In genomic region chr6:33412140-33413009, GRCh38 we compare ENCODE assay signal across 8 cellular contexts. TPM values are rescaled to one million over a fixed set of nuclear protein-coding genes. Genes with fewer than 3 reads are reported as not detected.
DNase-seq lines count a peak whose midpoint lies in the region; ATAC-seq lines count a peak whose summit lies in the region.
"Had no signal": no experiment of that assay in that cellular context is flagged by ENCODE, and none has a peak within 500 bp of the region (broad histone marks: within the 10 kb centered on the region; RNA-seq: fewer than 3 reads in every experiment).

No MANE protein-coding gene starts in this region.

- ATAC-seq in natural killer cell treated with Interleukin-12 subunit alpha and Interleukin-12 subunit beta and Interleukin-15 and Interleukin-18, amount 100 ng/mL, for 72 hours: no peak
- ATAC-seq in HG02981 (IDR thresholded peaks at IDR 0.05; ENCODE audit: unreplicated experiment) (no peak), GM18867 (IDR thresholded peaks at IDR 0.05; ENCODE audit: unreplicated experiment) (no peak)

- H3K4me1 ChIP-seq in CD8-positive, alpha-beta memory T cell (ENCODE audit: insufficient read depth, low read length): peaks cover 61% of the 10 kb centered on the region

- CTCF ChIA-PET in CD8-positive, alpha-beta memory T cell (lab: Charles Lee): interaction anchor here (1.4 kb wide), 2 partner anchors 13 to 135 kb away, joined by 3 read pairs; partner anchors contain the start of gene B3GALT4

- peaks cover 60 to 69% (median 64%) of the 10 kb centered on the region in 3 donors for H3K4me1 Mint-ChIP-seq in CD8-positive, alpha-beta memory T cell
- peaks cover 66% of the 10 kb centered on the region for H3K4me1 Mint-ChIP-seq in activated T-helper 1 cell treated with anti-CD3 and anti-CD28 coated beads, Interleukin-12 subunit alpha, Interleukin-12 subunit beta, Interleukin-2, Interleukin-4 antibody, amounts not matched to agents 30 ng/mL and 10 ng/mL and 1 ng/mL, durations not matched to agents 14 hours and 24 hours and 36 hours (ENCODE audit: low read depth)
- H3K4me1 Mint-ChIP-seq in natural killer cell treated with Interleukin-12 subunit alpha and Interleukin-12 subunit beta and Interleukin-15 and Interleukin-18, amount 100 ng/mL, for 72 hours (ENCODE audit: low read depth in 2 of 2): peaks cover 51 to 59% of the 10 kb centered on the region in 2 donors

- intact Hi-C loops in activated T-helper 1 cell treated with anti-CD3 and anti-CD28 coated beads, Interleukin-12 subunit alpha, Interleukin-12 subunit beta, Interleukin-2, Interleukin-4 antibody, amounts not matched to agents 30 ng/mL and 10 ng/mL and 1 ng/mL, durations not matched to agents 14 hours and 24 hours and 36 hours (cut with micrococcal nuclease): loop anchor here (10.0 kb wide), 3 partner anchors 372 to 1238 kb away; partner anchors contain the start of genes AGPAT1, LEMD2, PSMB8 and RNF5

- no peaks in the 10 kb centered on the region for H3K27me3 ChIP-seq in CD8-positive, alpha-beta memory T cell (ENCODE audit: insufficient read depth, low read length, poor library complexity, severe bottlenecking)

- H3K9me3 Mint-ChIP-seq in CD8-positive, alpha-beta memory T cell: peaks cover 0 to 2% (median 0%) of the 10 kb centered on the region in 5 donors
- H3K9me3 Mint-ChIP-seq in activated T-helper 1 cell treated with anti-CD3 and anti-CD28 coated beads, Interleukin-12 subunit alpha, Interleukin-12 subunit beta, Interleukin-2, Interleukin-4 antibody, amounts not matched to agents 30 ng/mL and 10 ng/mL and 1 ng/mL, durations not matched to agents 14 hours and 24 hours and 36 hours: no peaks in the 10 kb centered on the region
- no peaks in the 10 kb centered on the region for H3K9me3 Mint-ChIP-seq in natural killer cell treated with Interleukin-12 subunit alpha and Interleukin-12 subunit beta and Interleukin-15 and Interleukin-18, amount 100 ng/mL, for 72 hours

- no peaks in the 10 kb centered on the region for H3K9me3 ChIP-seq in CD8-positive, alpha-beta memory T cell (ENCODE audit: low read length)

- peak in 1 of 5 donors; percentile 46 for DNase-seq in CD8-positive, alpha-beta memory T cell
- DNase-seq in activated T-helper 1 cell treated with anti-CD3 and anti-CD28 coated beads, Interleukin-12 subunit alpha, Interleukin-12 subunit beta, Interleukin-2, Interleukin-4 antibody, amounts not matched to agents 30 ng/mL and 10 ng/mL and 1 ng/mL, durations not matched to agents 14 hours and 24 hours and 36 hours (ENCODE audit: low spot score): no peak
- DNase-seq in natural killer cell treated with Interleukin-12 subunit alpha and Interleukin-12 subunit beta and Interleukin-15 and Interleukin-18, amount 100 ng/mL, for 72 hours (ENCODE audit: low spot score): no peak
- DNase-seq in NCI-H1105 treated with DMSO at 0.1 percent for 48 hours (lab: John Stamatoyannopoulos, UW): no peak
- DNase-seq: HCEC 1CT, islet precursor cell had no signal

- H3K27ac Mint-ChIP-seq in CD8-positive, alpha-beta memory T cell: peak overlapping the region; percentile 72 to 100 (median 94)
- H3K27ac Mint-ChIP-seq in activated T-helper 1 cell treated with anti-CD3 and anti-CD28 coated beads, Interleukin-12 subunit alpha, Interleukin-12 subunit beta, Interleukin-2, Interleukin-4 antibody, amounts not matched to agents 30 ng/mL and 10 ng/mL and 1 ng/mL, durations not matched to agents 14 hours and 24 hours and 36 hours: peak overlapping the region; percentile 72
- peak overlapping the region; percentile 29 to 89 for H3K27ac Mint-ChIP-seq in natural killer cell treated with Interleukin-12 subunit alpha and Interleukin-12 subunit beta and Interleukin-15 and Interleukin-18, amount 100 ng/mL, for 72 hours

- H3K4me3 Mint-ChIP-seq in CD8-positive, alpha-beta memory T cell: peak overlapping the region; percentile 85 to 94 (median 91)
- H3K4me3 Mint-ChIP-seq in activated T-helper 1 cell treated with anti-CD3 and anti-CD28 coated beads, Interleukin-12 subunit alpha, Interleukin-12 subunit beta, Interleukin-2, Interleukin-4 antibody, amounts not matched to agents 30 ng/mL and 10 ng/mL and 1 ng/mL, durations not matched to agents 14 hours and 24 hours and 36 hours: peak overlapping the region; percentile 59
- peak overlapping the region; percentile 88 for H3K4me3 Mint-ChIP-seq in natural killer cell treated with Interleukin-12 subunit alpha and Interleukin-12 subunit beta and Interleukin-15 and Interleukin-18, amount 100 ng/mL, for 72 hours

- H3K36me3 Mint-ChIP-seq in CD8-positive, alpha-beta memory T cell: peaks cover 5 to 57% (median 10%) of the 10 kb centered on the region in 3 donors
- peaks cover 40% of the 10 kb centered on the region for H3K36me3 Mint-ChIP-seq in activated T-helper 1 cell treated with anti-CD3 and anti-CD28 coated beads, Interleukin-12 subunit alpha, Interleukin-12 subunit beta, Interleukin-2, Interleukin-4 antibody, amounts not matched to agents 30 ng/mL and 10 ng/mL and 1 ng/mL, durations not matched to agents 14 hours and 24 hours and 36 hours (ENCODE audit: low read depth)
- peaks cover 13% of the 10 kb centered on the region for H3K36me3 Mint-ChIP-seq in natural killer cell treated with Interleukin-12 subunit alpha and Interleukin-12 subunit beta and Interleukin-15 and Interleukin-18, amount 100 ng/mL, for 72 hours

- H3K27me3 Mint-ChIP-seq in CD8-positive, alpha-beta memory T cell: no peaks in the 10 kb centered on the region
- no peaks in the 10 kb centered on the region for H3K27me3 Mint-ChIP-seq in activated T-helper 1 cell treated with anti-CD3 and anti-CD28 coated beads, Interleukin-12 subunit alpha, Interleukin-12 subunit beta, Interleukin-2, Interleukin-4 antibody, amounts not matched to agents 30 ng/mL and 10 ng/mL and 1 ng/mL, durations not matched to agents 14 hours and 24 hours and 36 hours (ENCODE audit: insufficient read depth)
- no peaks in the 10 kb centered on the region for H3K27me3 Mint-ChIP-seq in natural killer cell treated with Interleukin-12 subunit alpha and Interleukin-12 subunit beta and Interleukin-15 and Interleukin-18, amount 100 ng/mL, for 72 hours

- POLR2A ChIA-PET in CD8-positive, alpha-beta memory T cell (lab: Charles Lee): interaction anchor here (0.6 to 3.2 kb wide), 4 partner anchors 13 to 158 kb away, joined by 4 to 13 read pairs (median 8); partner anchors contain the start of gene B3GALT4

- H3K27ac ChIP-seq in CD8-positive, alpha-beta memory T cell (ENCODE audit: low read depth, low read length): no peak overlapping the region

- no peak overlapping the region for H3K4me3 ChIP-seq in CD8-positive, alpha-beta memory T cell (ENCODE audit: low read length)

- H3K36me3 ChIP-seq in CD8-positive, alpha-beta memory T cell (ENCODE audit: insufficient read depth, low read length): peaks cover 33% of the 10 kb centered on the region

RNA-seq across cellular contexts. Expression of gene PHF1, which starts 1.6 kb away (rescaled TPM):
- 10 to 100 TPM; 38.5 to 43.3 TPM for total RNA-seq in CD8-positive, alpha-beta memory T cell
- polyA plus RNA-seq in CD8-positive, alpha-beta memory T cell: 76.5 TPM
- 28.7 and 38.8 TPM in 2 replicates for total RNA-seq in activated T-helper 1 cell treated with anti-CD3 and anti-CD28 coated beads, Interleukin-12 subunit alpha, Interleukin-12 subunit beta, Interleukin-2, Interleukin-4 antibody, amounts not matched to agents 30 ng/mL and 10 ng/mL and 1 ng/mL, durations not matched to agents 14 hours and 24 hours and 36 hours
- total RNA-seq in natural killer cell treated with Interleukin-12 subunit alpha and Interleukin-12 subunit beta and Interleukin-15 and Interleukin-18, amount 100 ng/mL, for 72 hours: 10 to 100 TPM; 46.5 to 66.6 TPM

RNA-seq across cellular contexts. Expression of gene CUTA, which starts 5.5 kb away (rescaled TPM):
- 100 to 1,000 TPM; 149 to 164 TPM for total RNA-seq in CD8-positive, alpha-beta memory T cell
- polyA plus RNA-seq in CD8-positive, alpha-beta memory T cell: 451 TPM
- total RNA-seq in activated T-helper 1 cell treated with anti-CD3 and anti-CD28 coated beads, Interleukin-12 subunit alpha, Interleukin-12 subunit beta, Interleukin-2, Interleukin-4 antibody, amounts not matched to agents 30 ng/mL and 10 ng/mL and 1 ng/mL, durations not matched to agents 14 hours and 24 hours and 36 hours: 131 and 137 TPM in 2 replicates
- 100 to 1,000 TPM; 106 to 156 TPM for total RNA-seq in natural killer cell treated with Interleukin-12 subunit alpha and Interleukin-12 subunit beta and Interleukin-15 and Interleukin-18, amount 100 ng/mL, for 72 hours

RNA-seq across cellular contexts. Expression of gene SYNGAP1, which starts 7.5 kb away (rescaled TPM):
- 10 to 100 TPM; 22.6 to 24.9 TPM for total RNA-seq in CD8-positive, alpha-beta memory T cell
- 1.0 TPM for polyA plus RNA-seq in CD8-positive, alpha-beta memory T cell
- 37.1 and 56.6 TPM in 2 replicates for total RNA-seq in activated T-helper 1 cell treated with anti-CD3 and anti-CD28 coated beads, Interleukin-12 subunit alpha, Interleukin-12 subunit beta, Interleukin-2, Interleukin-4 antibody, amounts not matched to agents 30 ng/mL and 10 ng/mL and 1 ng/mL, durations not matched to agents 14 hours and 24 hours and 36 hours
- total RNA-seq in natural killer cell treated with Interleukin-12 subunit alpha and Interleukin-12 subunit beta and Interleukin-15 and Interleukin-18, amount 100 ng/mL, for 72 hours: 10 to 100 TPM; 17.7 to 77.0 TPM

RNA-seq across cellular contexts. Expression of gene KIFC1, which starts 20.8 kb away (rescaled TPM):
- 10 to 100 TPM; 51.6 to 52.7 TPM for total RNA-seq in CD8-positive, alpha-beta memory T cell
- polyA plus RNA-seq in CD8-positive, alpha-beta memory T cell: 0.39 TPM
- 54.7 and 59.6 TPM in 2 replicates for total RNA-seq in activated T-helper 1 cell treated with anti-CD3 and anti-CD28 coated beads, Interleukin-12 subunit alpha, Interleukin-12 subunit beta, Interleukin-2, Interleukin-4 antibody, amounts not matched to agents 30 ng/mL and 10 ng/mL and 1 ng/mL, durations not matched to agents 14 hours and 24 hours and 36 hours
- total RNA-seq in natural killer cell treated with Interleukin-12 subunit alpha and Interleukin-12 subunit beta and Interleukin-15 and Interleukin-18, amount 100 ng/mL, for 72 hours: 100 to 1,000 TPM in 1 of 2 donors, 10 to 100 TPM in 1; 52.9 to 115 TPM

RNA-seq across cellular contexts. Expression of gene ZBTB9, which starts 42.0 kb away (rescaled TPM):
- 10 to 100 TPM; 16.4 to 16.5 TPM for total RNA-seq in CD8-positive, alpha-beta memory T cell
- polyA plus RNA-seq in CD8-positive, alpha-beta memory T cell: 9.1 TPM
- 15.8 and 17.0 TPM in 2 replicates for total RNA-seq in activated T-helper 1 cell treated with anti-CD3 and anti-CD28 coated beads, Interleukin-12 subunit alpha, Interleukin-12 subunit beta, Interleukin-2, Interleukin-4 antibody, amounts not matched to agents 30 ng/mL and 10 ng/mL and 1 ng/mL, durations not matched to agents 14 hours and 24 hours and 36 hours
- total RNA-seq in natural killer cell treated with Interleukin-12 subunit alpha and Interleukin-12 subunit beta and Interleukin-15 and Interleukin-18, amount 100 ng/mL, for 72 hours: 10 to 100 TPM; 10.9 to 25.4 TPM
